In genomic region chr1:213244664-213245091, GRCh38 we compare ENCODE assay signal across 8 cellular contexts.
DNase-seq lines count a peak whose midpoint lies in the region; ATAC-seq, FAIRE-seq and TF ChIP-seq lines count a peak whose summit lies in the region.

No MANE protein-coding gene starts in this region.

- no peak for ATAC-seq in CD4-positive, CD25-positive, alpha-beta regulatory T cell (ENCODE audit: low read depth in 2 of 2)
- peak in 1 of 2 donors; percentile 37 for ATAC-seq in lower lobe of right lung
- no peak for ATAC-seq in HG02588 (IDR thresholded peaks at IDR 0.05; ENCODE audit: unreplicated experiment)
- ATAC-seq in GM19324 (IDR thresholded peaks at IDR 0.05; ENCODE audit: low FRiP score, unreplicated experiment) = no peak

- H4K20me1 ChIP-seq in mammary epithelial cell (ENCODE audit: insufficient read depth, low read length) = no peaks in the 10 kb centered on the region

- H3K4me2 ChIP-seq in mammary epithelial cell (ENCODE audit: insufficient read depth, low read depth, low read length) = no peak overlapping the region

- 33% methylated on average over 3 of the region's 3 CpGs for WGBS in mammary epithelial cell (ENCODE audit: low coverage, missing lambda C conversion rate)

- H3K36me3 Mint-ChIP-seq in CD4-positive, CD25-positive, alpha-beta regulatory T cell = peaks cover 12% of the 10 kb centered on the region

- no peaks in the 10 kb centered on the region for H3K4me1 ChIP-seq in CD4-positive, CD25-positive, alpha-beta regulatory T cell (ENCODE audit: control insufficient read depth, insufficient read depth, low read length, poor library complexity, severe bottlenecking)
- no peaks in the 10 kb centered on the region for H3K4me1 ChIP-seq in mammary epithelial cell (ENCODE audit: insufficient read depth, low read length)
- no peaks in the 10 kb centered on the region for H3K4me1 ChIP-seq in lower lobe of right lung

- H3K4me3 ChIP-seq in CD4-positive, CD25-positive, alpha-beta regulatory T cell (ENCODE audit: low read depth, low read length) = no peak overlapping the region
- no peak overlapping the region for H3K4me3 ChIP-seq in mammary epithelial cell (replicated peaks in 1 of 3; ENCODE audit: insufficient read depth in 1 of 3, low read depth in 2 of 3, low read length in 3 of 3)
- H3K4me3 ChIP-seq in lower lobe of right lung = no peak overlapping the region

- H3K4me1 Mint-ChIP-seq in CD4-positive, CD25-positive, alpha-beta regulatory T cell = peaks cover 0 to 3% (median 0%) of the 10 kb centered on the region in 4 donors

- dilution Hi-C loops in mammary epithelial cell (cut with HindIII; ENCODE audit: low sequenced_read_pairs) = no loop called here

- intact Hi-C loops in mammary epithelial cell (cut with micrococcal nuclease) (loop anchor here (1.0 to 10.0 kb wide), 5 partner anchors 122 to 1084 kb away; no protein-coding TSS in a partner anchor), lower lobe of right lung (cut with DNase I) (no loop called here)

- H3K27me3 ChIP-seq in CD4-positive, CD25-positive, alpha-beta regulatory T cell (ENCODE audit: control insufficient read depth, insufficient read depth, low read length) = no peaks in the 10 kb centered on the region
- H3K27me3 ChIP-seq in mammary epithelial cell (ENCODE audit: insufficient read depth, low read length) = no peaks in the 10 kb centered on the region
- no peaks in the 10 kb centered on the region for H3K27me3 ChIP-seq in lower lobe of right lung (ENCODE audit: low read depth)

- H3K27me3 Mint-ChIP-seq in CD4-positive, CD25-positive, alpha-beta regulatory T cell = no peaks in the 10 kb centered on the region

- no peaks in the 10 kb centered on the region for H3K9me3 ChIP-seq in CD4-positive, CD25-positive, alpha-beta regulatory T cell (ENCODE audit: control insufficient read depth in 2 of 2, low read length in 2 of 2)
- H3K9me3 ChIP-seq in mammary epithelial cell (replicated peaks; ENCODE audit: insufficient read depth, low read length) = no peaks in the 10 kb centered on the region
- no peaks in the 10 kb centered on the region for H3K9me3 ChIP-seq in lower lobe of right lung

- no peak overlapping the region for H3K27ac Mint-ChIP-seq in CD4-positive, CD25-positive, alpha-beta regulatory T cell

- in situ Hi-C loops in mammary epithelial cell (cut with MboI; ENCODE audit: low sequenced_read_pairs in 2 of 2) = no loop called here

- H3K36me3 ChIP-seq in CD4-positive, CD25-positive, alpha-beta regulatory T cell (ENCODE audit: control insufficient read depth, insufficient read depth, low read length) = no peaks in the 10 kb centered on the region
- H3K36me3 ChIP-seq in mammary epithelial cell (ENCODE audit: insufficient read depth, low read length) = peaks cover 1% of the 10 kb centered on the region
- peaks cover 23% of the 10 kb centered on the region for H3K36me3 ChIP-seq in lower lobe of right lung

- TF ChIP-seq CTCF in mammary epithelial cell (conservative IDR thresholded peaks at IDR 0.05 in 1 of 2, IDR thresholded peaks at IDR 0.05 in 1 of 2; ENCODE audit: extremely low read depth in 1 of 2, insufficient read depth in 1 of 2, low read depth in 1 of 2, low read length in 2 of 2) (peak; percentile 65 to 67), lower lobe of right lung (IDR thresholded peaks at IDR 0.05) (peak; percentile 78)

- no peak overlapping the region for H3K27ac ChIP-seq in CD4-positive, CD25-positive, alpha-beta regulatory T cell (ENCODE audit: insufficient read depth, low read length, poor library complexity, severe bottlenecking)
- no peak overlapping the region for H3K27ac ChIP-seq in mammary epithelial cell (ENCODE audit: insufficient read depth, low read depth, low read length)
- no peak overlapping the region for H3K27ac ChIP-seq in lower lobe of right lung

- no peaks in the 10 kb centered on the region for H3K9me3 Mint-ChIP-seq in CD4-positive, CD25-positive, alpha-beta regulatory T cell

- no peak overlapping the region for H2AFZ ChIP-seq in mammary epithelial cell (ENCODE audit: low read depth, low read length)

- no peaks in the 10 kb centered on the region for H3K79me2 ChIP-seq in mammary epithelial cell (ENCODE audit: insufficient read depth, low read length)

- H3K4me3 Mint-ChIP-seq in CD4-positive, CD25-positive, alpha-beta regulatory T cell = no peak overlapping the region

- H3K9ac ChIP-seq in mammary epithelial cell (ENCODE audit: insufficient read depth, low read length) = no peak overlapping the region

- BruUV-seq in mammary epithelial cell (replicated peaks; lab: Mats Ljungman, UMichigan) = no TSS peak

- peak; percentile 84 for FAIRE-seq in GM18507 (lab: Jason Lieb, UNC)

- CTCF ChIA-PET in mammary epithelial cell (lab: Charles Lee; ENCODE audit: low non-redundant PET) = interaction anchor here (0.7 kb wide), 1 partner anchor 242 kb away, joined by 6 read pairs; no protein-coding TSS in a partner anchor

- peak; percentile 1 to 54 (median 35) for DNase-seq in CD4-positive, CD25-positive, alpha-beta regulatory T cell
- DNase-seq in GM18507 (ENCODE audit: extremely low spot score, insufficient read length, low read depth) (no peak), HK-2 (ENCODE audit: unreplicated experiment) (peak; percentile 21), NCI-H748 treated with DMSO at 0.1 percent for 48 hours (lab: John Stamatoyannopoulos, UW) (peak; percentile 53), mammary epithelial cell (peak; percentile 14), lower lobe of right lung (no peak)

Comparison
In these comparisons a context has a peak if more than half of its experiments do, and no peak if none do; other contexts are left out.
1. DNase-seq: peak in CD4-positive, CD25-positive, alpha-beta regulatory T cell (3 of 3), HK-2 (single experiment), NCI-H748 treated with DMSO at 0.1 percent for 48 hours (single experiment) and mammary epithelial cell (single experiment); none in GM18507 (single experiment) and lower lobe of right lung (single experiment).